13 cellular contexts compared by ENCODE assay signal in genomic region chr2:234309431-234309830, GRCh38.
A peak's percentile ranks its signal among the peaks of the same experiment; 100 is the strongest.
DNase-seq lines count a peak whose midpoint lies in the region; ATAC-seq, FAIRE-seq and TF ChIP-seq lines count a peak whose summit lies in the region.
"Had no signal": no experiment of that assay in that cellular context is flagged by ENCODE, and none has a peak within 500 bp of the region (broad histone marks: within the 10 kb centered on the region; RNA-seq: fewer than 3 reads in every experiment).

No MANE protein-coding gene starts in this region.

- no peak for DNase-seq in CD8-positive, alpha-beta T cell
- DNase-seq in astrocyte (ENCODE audit: low read depth) (no peak), NCI-H446 treated with DMSO at 0.1 percent for 48 hours (lab: John Stamatoyannopoulos, UW) (no peak)
- DNase-seq: cortex of kidney, esophagus squamous epithelium, hippocampal formation, NCI-H2171 treated with DMSO at 0.1 percent for 48 hours, OCI-M1, SW 1271 had no signal

- no peaks in the 10 kb centered on the region for H4K20me1 ChIP-seq in OCI-LY3 (ENCODE audit: insufficient read depth, low read length)
- H4K20me1 ChIP-seq in astrocyte (ENCODE audit: insufficient read depth, low read length), result no peaks in the 10 kb centered on the region

- H3K9ac ChIP-seq in OCI-LY3 (ENCODE audit: low read length), result no peak overlapping the region
- H3K9ac ChIP-seq in astrocyte (ENCODE audit: low read length), result peak overlapping the region; percentile 52

- H3K4me1 ChIP-seq in CD8-positive, alpha-beta T cell (ENCODE audit: insufficient read depth, low read length), result peaks cover 21% of the 10 kb centered on the region
- peaks cover 18% of the 10 kb centered on the region for H3K4me1 ChIP-seq in OCI-LY3 (ENCODE audit: low read length)
- H3K4me1 ChIP-seq in astrocyte (ENCODE audit: insufficient read depth, low read length), result peaks cover 30% of the 10 kb centered on the region

- H3K36me3 Mint-ChIP-seq in CD8-positive, alpha-beta T cell, result no peaks in the 10 kb centered on the region
- H3K36me3 Mint-ChIP-seq in astrocyte (ENCODE audit: low read depth, unreplicated experiment), result peaks cover 2% of the 10 kb centered on the region

- H3K27ac ChIP-seq in CD8-positive, alpha-beta T cell (ENCODE audit: low read depth, low read length), result no peak overlapping the region
- H3K27ac ChIP-seq in OCI-LY3 (ENCODE audit: low read length) (no peak overlapping the region; the same call in 1 of the 2 replicates), astrocyte (ENCODE audit: low read depth, low read length) (peak overlapping the region; percentile 69), skin epidermis (peak overlapping the region in 18 of 21 experiments; percentile 18 to 81 (median 64))

- peak overlapping the region; percentile 93 for H3K27ac Mint-ChIP-seq in CD8-positive, alpha-beta T cell
- no peak overlapping the region for H3K27ac Mint-ChIP-seq in astrocyte (ENCODE audit: unreplicated experiment)

- no peak for ATAC-seq in CD8-positive, alpha-beta T cell
- no peak for ATAC-seq in GM19328 (IDR thresholded peaks at IDR 0.05; ENCODE audit: unreplicated experiment)
- ATAC-seq in GM18870 (IDR thresholded peaks at IDR 0.05; ENCODE audit: unreplicated experiment), result no peak

- POLR2A ChIA-PET in CD8-positive, alpha-beta T cell (lab: Charles Lee), result interaction anchor here (1.0 to 3.5 kb wide), 3 partner anchors 17 to 174 kb away, joined by 3 to 16 read pairs (median 4); no protein-coding TSS in a partner anchor

- H3K9me3 ChIP-seq in CD8-positive, alpha-beta T cell (ENCODE audit: low read length), result no peaks in the 10 kb centered on the region
- H3K9me3 ChIP-seq in OCI-LY3 (ENCODE audit: insufficient read depth, low read length) (peaks cover 11% of the 10 kb centered on the region; the same call in 1 of the 2 replicates), astrocyte (ENCODE audit: insufficient read depth, low read depth, low read length) (peaks cover 3% of the 10 kb centered on the region)
- H3K9me3 ChIP-seq: esophagus squamous epithelium had no signal

- H3K4me3 ChIP-seq in CD8-positive, alpha-beta T cell (ENCODE audit: low read depth, low read length), result no peak overlapping the region
- H3K4me3 ChIP-seq in OCI-LY3 (ENCODE audit: low read length) (no peak overlapping the region), astrocyte (ENCODE audit: insufficient read depth, low read depth, low read length) (no peak overlapping the region), skin epidermis (no peak overlapping the region)
- H3K4me3 ChIP-seq: esophagus squamous epithelium had no signal

- H3K4me1 Mint-ChIP-seq in CD8-positive, alpha-beta T cell (ENCODE audit: low read depth), result peaks cover 44% of the 10 kb centered on the region
- H3K4me1 Mint-ChIP-seq in astrocyte (ENCODE audit: low read depth, unreplicated experiment), result peaks cover 32% of the 10 kb centered on the region

- no peaks in the 10 kb centered on the region for H3K27me3 Mint-ChIP-seq in CD8-positive, alpha-beta T cell (ENCODE audit: low read depth)
- no peaks in the 10 kb centered on the region for H3K27me3 Mint-ChIP-seq in astrocyte (ENCODE audit: low read depth, unreplicated experiment)

- H3K36me3 ChIP-seq in CD8-positive, alpha-beta T cell (ENCODE audit: insufficient read depth, low read length), result no peaks in the 10 kb centered on the region
- H3K36me3 ChIP-seq in OCI-LY3 (replicated peaks; ENCODE audit: low read depth, low read length), result no peaks in the 10 kb centered on the region
- H3K36me3 ChIP-seq in astrocyte (ENCODE audit: insufficient read depth, low read length), result no peaks in the 10 kb centered on the region
- H3K36me3 ChIP-seq: esophagus squamous epithelium had no signal

- H3K9me3 Mint-ChIP-seq in CD8-positive, alpha-beta T cell, result no peaks in the 10 kb centered on the region
- no peaks in the 10 kb centered on the region for H3K9me3 Mint-ChIP-seq in astrocyte (ENCODE audit: unreplicated experiment)

- H3K79me2 ChIP-seq in OCI-LY3 (ENCODE audit: low read length) (no peaks in the 10 kb centered on the region), astrocyte (ENCODE audit: insufficient read depth, low read length) (no peaks in the 10 kb centered on the region)

- H3K4me2 ChIP-seq in OCI-LY3 (ENCODE audit: low read length) (peak overlapping the region; percentile 60), astrocyte (ENCODE audit: low read length) (peak overlapping the region; percentile 62)

- FAIRE-seq in astrocyte (lab: Jason Lieb, UNC), result no peak

- no peak for TF ChIP-seq CTCF in CD8-positive, alpha-beta T cell (IDR thresholded peaks at IDR 0.05)
- no peak for TF ChIP-seq CTCF in OCI-LY3 (IDR thresholded peaks at IDR 0.05; ENCODE audit: low read depth, low read length)
- TF ChIP-seq CTCF in astrocyte (IDR thresholded peaks at IDR 0.05; ENCODE audit: insufficient read depth, low read depth, low read length), result no peak

- CTCF ChIA-PET in CD8-positive, alpha-beta T cell (lab: Charles Lee), result interaction anchor here (1.3 kb wide), 1 partner anchor 60 kb away, joined by 4 read pairs; no protein-coding TSS in a partner anchor

- H2AFZ ChIP-seq in OCI-LY3 (ENCODE audit: low read depth, low read length) (no peak overlapping the region), astrocyte (ENCODE audit: low read depth, low read length) (no peak overlapping the region)

- no peak overlapping the region for H3K4me3 Mint-ChIP-seq in CD8-positive, alpha-beta T cell
- no peak overlapping the region for H3K4me3 Mint-ChIP-seq in astrocyte (ENCODE audit: unreplicated experiment)

- intact Hi-C loops in CD8-positive, alpha-beta T cell (cut with DNase I, micrococcal nuclease), result loop anchor here (5.0 kb wide), 2 partner anchors 58 to 113 kb away; no protein-coding TSS in a partner anchor

- H3K27me3 ChIP-seq in CD8-positive, alpha-beta T cell (ENCODE audit: insufficient read depth, low read length), result no peaks in the 10 kb centered on the region
- H3K27me3 ChIP-seq in OCI-LY3 (ENCODE audit: low read depth, low read length) (peaks cover 27% of the 10 kb centered on the region), astrocyte (ENCODE audit: insufficient read depth, low read length) (no peaks in the 10 kb centered on the region)
- H3K27me3 ChIP-seq: esophagus squamous epithelium had no signal

Comparison
In these comparisons a context has a peak if more than half of its experiments do, and no peak if none do; other contexts are left out.
1. H3K27ac ChIP-seq: peak in astrocyte (single experiment) and skin epidermis (18 of 21); none in CD8-positive, alpha-beta T cell (single experiment) and OCI-LY3 (single experiment).